ENCODE assay signal across 19 cellular contexts in the genomic region with DNA sequence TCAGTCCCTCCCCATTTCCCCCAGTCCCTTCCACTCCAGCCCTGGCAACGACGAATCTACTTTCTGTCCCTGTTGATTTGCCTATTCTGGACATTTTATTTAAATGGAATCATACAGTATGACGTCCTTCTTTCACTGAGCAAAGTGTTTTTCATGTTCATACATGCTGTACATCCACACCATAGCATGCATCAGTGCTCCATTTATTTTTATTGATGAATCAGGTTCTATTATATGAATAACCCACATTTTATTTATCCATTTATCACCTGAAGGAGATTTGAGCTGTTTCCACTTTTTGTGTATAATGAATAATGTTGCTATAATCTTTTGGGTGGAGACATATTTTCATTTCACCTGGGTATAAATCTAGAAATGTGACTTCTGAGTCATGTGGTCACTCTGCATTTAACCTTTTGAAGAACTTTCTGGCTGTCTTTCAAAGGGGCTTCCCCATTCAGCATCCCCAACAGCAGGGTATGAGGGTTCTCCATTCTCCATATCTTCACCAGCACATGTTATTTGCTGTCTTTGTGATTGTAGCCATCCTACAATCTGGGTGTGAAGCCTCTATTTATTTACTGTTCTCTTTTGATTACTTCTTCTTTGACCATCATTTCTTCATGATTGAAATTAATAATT.
DNase-seq lines count a peak whose midpoint lies in the region; ATAC-seq and TF ChIP-seq lines count a peak whose summit lies in the region.
"Had no signal": no experiment of that assay in that cellular context is flagged by ENCODE, and none has a peak within 500 bp of the region (broad histone marks: within the 10 kb centered on the region; RNA-seq: fewer than 3 reads in every experiment).

No MANE protein-coding gene starts in this region.

- CTCF ChIA-PET in activated CD4-positive, alpha-beta T cell treated with anti-CD3 and anti-CD28 coated beads for 36 hours (lab: Charles Lee): no interaction called here
- CTCF ChIA-PET in CD4-positive, alpha-beta memory T cell (lab: Charles Lee; ENCODE audit: partially characterized antibody): interaction anchor here (2.0 to 9.1 kb wide), 3 partner anchors 17 to 102 kb away, joined by 8 to 72 read pairs (median 8); no protein-coding TSS in a partner anchor

- no peaks in the 10 kb centered on the region for H3K9me3 ChIP-seq in CD4-positive, alpha-beta memory T cell (ENCODE audit: control insufficient read depth in 1 of 2, low read length in 2 of 2)
- H3K9me3 ChIP-seq: adrenal gland, Peyer's patch, SJSA1, tibial artery had no signal

- peaks cover 6% of the 10 kb centered on the region for H3K36me3 Mint-ChIP-seq in activated CD4-positive, alpha-beta T cell treated with anti-CD3 and anti-CD28 coated beads for 36 hours (ENCODE audit: low read depth)
- peaks cover 0 to 3% of the 10 kb centered on the region in 2 donors for H3K36me3 Mint-ChIP-seq in CD4-positive, alpha-beta memory T cell
- H3K36me3 Mint-ChIP-seq in activated T-helper 17 cell treated with anti-CD3 and anti-CD28 coated beads, Interleukin-2, amount 50 U/mL, for 72 hours (ENCODE audit: low read depth): no peaks in the 10 kb centered on the region
- no peaks in the 10 kb centered on the region for H3K36me3 Mint-ChIP-seq in mesothelial cell of epicardium
- H3K36me3 Mint-ChIP-seq: brain had no signal

- no peaks in the 10 kb centered on the region for H3K27me3 ChIP-seq in CD4-positive, alpha-beta memory T cell (ENCODE audit: insufficient read depth, low read length)
- H3K27me3 ChIP-seq: adrenal gland, Peyer's patch, SJSA1, tibial artery had no signal

- no peak for DNase-seq in activated CD4-positive, alpha-beta T cell treated with anti-CD3 and anti-CD28 coated beads for 36 hours
- no peak for DNase-seq in activated CD4-positive, alpha-beta T cell treated with anti-CD3 and anti-CD28 coated beads for 48 hours
- DNase-seq in CD4-positive, alpha-beta memory T cell: no peak
- DNase-seq in mesothelial cell of epicardium (ENCODE audit: low spot score in 2 of 2, unreplicated experiment in 2 of 2): no peak
- DNase-seq in NCI-H510A (lab: John Stamatoyannopoulos, UW): no peak
- no peak for DNase-seq in EL
- DNase-seq: 8988T, adrenal gland, glutamatergic neuron, kidney, NCI-H524 treated with DMSO at 0.1 percent for 48 hours, nephron progenitor cell, Peyer's patch, tibial artery had no signal

- POLR2A ChIA-PET in activated CD4-positive, alpha-beta T cell treated with anti-CD3 and anti-CD28 coated beads for 36 hours (lab: Charles Lee): no interaction called here
- POLR2A ChIA-PET in CD4-positive, alpha-beta memory T cell (lab: Charles Lee; ENCODE audit: partially characterized antibody): interaction anchor here (1.9 to 13.3 kb wide), 2 partner anchors 12 to 17 kb away, joined by 7 to 208 read pairs; no protein-coding TSS in a partner anchor

- no peak overlapping the region for H3K27ac ChIP-seq in CD4-positive, alpha-beta memory T cell (ENCODE audit: low read depth, low read length)
- H3K27ac ChIP-seq: adrenal gland, Peyer's patch, SJSA1, tibial artery had no signal

- H3K27me3 Mint-ChIP-seq in activated CD4-positive, alpha-beta T cell treated with anti-CD3 and anti-CD28 coated beads for 36 hours: no peaks in the 10 kb centered on the region
- H3K27me3 Mint-ChIP-seq in CD4-positive, alpha-beta memory T cell: no peaks in the 10 kb centered on the region
- H3K27me3 Mint-ChIP-seq in activated T-helper 17 cell treated with anti-CD3 and anti-CD28 coated beads, Interleukin-2, amount 50 U/mL, for 72 hours: no peaks in the 10 kb centered on the region
- no peaks in the 10 kb centered on the region for H3K27me3 Mint-ChIP-seq in mesothelial cell of epicardium (ENCODE audit: low read depth)

- TF ChIP-seq CTCF in mesothelial cell of epicardium (IDR thresholded peaks at IDR 0.05; ENCODE audit: unreplicated experiment): no peak

- H3K4me1 ChIP-seq in CD4-positive, alpha-beta memory T cell (ENCODE audit: insufficient read depth, low read length): peaks cover 62% of the 10 kb centered on the region
- H3K4me1 ChIP-seq: adrenal gland, Peyer's patch had no signal

- intact Hi-C loops in activated CD4-positive, alpha-beta T cell treated with anti-CD3 and anti-CD28 coated beads for 36 hours (cut with DNase I, micrococcal nuclease): loop anchor here (2.0 to 5.0 kb wide), 2 partner anchors 17 to 1217 kb away; no protein-coding TSS in a partner anchor
- intact Hi-C loops in CD4-positive, alpha-beta memory T cell (cut with micrococcal nuclease): no loop called here

- H3K36me3 ChIP-seq in CD4-positive, alpha-beta memory T cell (ENCODE audit: insufficient read depth, low read length): no peaks in the 10 kb centered on the region
- H3K36me3 ChIP-seq: adrenal gland, Peyer's patch, SJSA1, tibial artery had no signal

- no peak for ATAC-seq in activated CD4-positive, alpha-beta T cell treated with anti-CD3 and anti-CD28 coated beads for 36 hours
- ATAC-seq in activated T-helper 17 cell treated with anti-CD3 and anti-CD28 coated beads, Interleukin-2, amount 50 U/mL, for 72 hours (replicated peaks): no peak
- ATAC-seq in HG02678 (IDR thresholded peaks at IDR 0.05; ENCODE audit: unreplicated experiment): no peak

- no peak overlapping the region for H3K4me3 Mint-ChIP-seq in activated CD4-positive, alpha-beta T cell treated with anti-CD3 and anti-CD28 coated beads for 36 hours
- peak overlapping the region in 5 of 8 donors; percentile 6 to 76 (median 41) for H3K4me3 Mint-ChIP-seq in CD4-positive, alpha-beta memory T cell
- peak overlapping the region; percentile 37 for H3K4me3 Mint-ChIP-seq in activated T-helper 17 cell treated with anti-CD3 and anti-CD28 coated beads, Interleukin-2, amount 50 U/mL, for 72 hours
- no peak overlapping the region for H3K4me3 Mint-ChIP-seq in mesothelial cell of epicardium
- H3K4me3 Mint-ChIP-seq: activated T-helper 1 cell treated with anti-CD3 and anti-CD28 coated beads, Interleukin-12 subunit alpha, Interleukin-12 subunit beta, Interleukin-2, Interleukin-4 antibody, amounts not matched to agents 30 ng/mL and 10 ng/mL and 1 ng/mL, durations not matched to agents 14 hours and 24 hours and 36 hours; brain; nephron progenitor cell had no signal

- no peaks in the 10 kb centered on the region for H3K9me3 Mint-ChIP-seq in activated CD4-positive, alpha-beta T cell treated with anti-CD3 and anti-CD28 coated beads for 36 hours (ENCODE audit: low read depth)
- no peaks in the 10 kb centered on the region for H3K9me3 Mint-ChIP-seq in CD4-positive, alpha-beta memory T cell
- H3K9me3 Mint-ChIP-seq in activated T-helper 17 cell treated with anti-CD3 and anti-CD28 coated beads, Interleukin-2, amount 50 U/mL, for 72 hours: peaks cover 7% of the 10 kb centered on the region
- no peaks in the 10 kb centered on the region for H3K9me3 Mint-ChIP-seq in mesothelial cell of epicardium
- H3K9me3 Mint-ChIP-seq: activated T-helper 1 cell treated with anti-CD3 and anti-CD28 coated beads, Interleukin-12 subunit alpha, Interleukin-12 subunit beta, Interleukin-2, Interleukin-4 antibody, amounts not matched to agents 30 ng/mL and 10 ng/mL and 1 ng/mL, durations not matched to agents 14 hours and 24 hours and 36 hours; nephron progenitor cell had no signal

- peaks cover 47% of the 10 kb centered on the region for H3K4me1 Mint-ChIP-seq in activated CD4-positive, alpha-beta T cell treated with anti-CD3 and anti-CD28 coated beads for 36 hours
- H3K4me1 Mint-ChIP-seq in CD4-positive, alpha-beta memory T cell: peaks cover 35 to 56% (median 44%) of the 10 kb centered on the region in 4 donors
- peaks cover 39% of the 10 kb centered on the region for H3K4me1 Mint-ChIP-seq in activated T-helper 17 cell treated with anti-CD3 and anti-CD28 coated beads, Interleukin-2, amount 50 U/mL, for 72 hours
- peaks cover 20% of the 10 kb centered on the region for H3K4me1 Mint-ChIP-seq in mesothelial cell of epicardium

- peak overlapping the region; percentile 28 for H3K27ac Mint-ChIP-seq in activated CD4-positive, alpha-beta T cell treated with anti-CD3 and anti-CD28 coated beads for 36 hours
- H3K27ac Mint-ChIP-seq in CD4-positive, alpha-beta memory T cell: peak overlapping the region in 6 of 7 donors; percentile 47 to 74 (median 62)
- H3K27ac Mint-ChIP-seq in activated T-helper 17 cell treated with anti-CD3 and anti-CD28 coated beads, Interleukin-2, amount 50 U/mL, for 72 hours: no peak overlapping the region
- H3K27ac Mint-ChIP-seq in mesothelial cell of epicardium: peak overlapping the region; percentile 27
- H3K27ac Mint-ChIP-seq: activated T-helper 1 cell treated with anti-CD3 and anti-CD28 coated beads, Interleukin-12 subunit alpha, Interleukin-12 subunit beta, Interleukin-2, Interleukin-4 antibody, amounts not matched to agents 30 ng/mL and 10 ng/mL and 1 ng/mL, durations not matched to agents 14 hours and 24 hours and 36 hours; brain; nephron progenitor cell had no signal

- no peak overlapping the region for H3K4me3 ChIP-seq in CD4-positive, alpha-beta memory T cell (ENCODE audit: low read length in 2 of 2)
- H3K4me3 ChIP-seq: adrenal gland, Peyer's patch, SJSA1, tibial artery had no signal

Comparison
In these comparisons a context has a peak if more than half of its experiments do, and no peak if none do; other contexts are left out.
1. H3K4me3 Mint-ChIP-seq: peak in CD4-positive, alpha-beta memory T cell (5 of 8) and activated T-helper 17 cell treated with anti-CD3 and anti-CD28 coated beads, Interleukin-2, amount 50 U/mL, for 72 hours (single experiment); none in activated CD4-positive, alpha-beta T cell treated with anti-CD3 and anti-CD28 coated beads for 36 hours (single experiment) and mesothelial cell of epicardium (single experiment).